9 cellular contexts compared by ENCODE assay signal in the genomic region with DNA sequence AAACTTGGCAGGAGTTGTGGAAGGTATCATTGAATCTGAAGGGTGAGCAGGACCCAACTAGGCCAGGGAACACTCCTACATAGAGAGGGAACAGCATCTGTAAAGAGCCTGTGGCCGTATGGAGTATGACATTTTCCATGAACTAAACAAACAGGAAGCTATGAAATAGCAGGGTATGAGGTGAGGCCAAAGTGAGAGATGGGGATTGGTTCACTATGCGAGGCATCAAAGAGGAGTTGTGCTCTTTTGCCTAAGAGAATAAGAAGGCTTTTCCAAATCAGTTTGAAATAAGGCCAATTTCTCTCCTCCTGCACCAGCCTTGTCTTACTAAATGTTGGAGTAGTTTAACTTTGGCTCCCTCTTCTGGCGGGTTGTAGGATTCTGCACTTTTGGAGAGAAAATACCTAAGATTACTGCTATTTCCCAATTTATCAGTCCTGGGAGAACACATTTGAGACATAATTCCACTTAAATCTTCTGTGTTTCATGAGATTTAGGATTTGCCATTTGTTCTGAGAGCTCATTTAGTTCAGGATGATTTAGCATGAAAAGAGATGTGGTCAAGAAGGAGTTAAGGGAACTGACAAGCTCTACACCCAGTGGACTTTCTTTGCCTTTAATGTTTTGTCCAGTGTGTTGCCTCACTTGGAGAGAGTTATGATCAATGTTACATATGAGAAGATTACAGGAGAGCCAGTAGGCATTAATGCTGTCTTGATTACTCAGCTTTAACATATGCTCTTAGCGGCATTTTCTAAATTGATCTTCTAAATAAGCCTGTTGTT. TPM values are rescaled to one million over a fixed set of nuclear protein-coding genes. Genes with fewer than 3 reads are reported as not detected.
A peak's percentile ranks its signal among the peaks of the same experiment; 100 is the strongest.
DNase-seq lines count a peak whose midpoint lies in the region; ATAC-seq, FAIRE-seq and TF ChIP-seq lines count a peak whose summit lies in the region.
"Had no signal": no experiment of that assay in that cellular context is flagged by ENCODE, and none has a peak within 500 bp of the region (broad histone marks: within the 10 kb centered on the region; RNA-seq: fewer than 3 reads in every experiment).

No MANE protein-coding gene starts in this region.

- H2AFZ ChIP-seq in neural progenitor cell (replicated peaks): no peak overlapping the region

- no peaks in the 10 kb centered on the region for H3K27me3 Mint-ChIP-seq in CD8-positive, alpha-beta T cell (ENCODE audit: low read depth)
- no peaks in the 10 kb centered on the region for H3K27me3 Mint-ChIP-seq in activated T-cell treated with anti-CD3 and anti-CD28 coated beads, Interleukin-2, amount 50 U/mL, for 4 hours (ENCODE audit: low read depth)
- H3K27me3 Mint-ChIP-seq in neural progenitor cell (ENCODE audit: insufficient read depth, low read depth): no peaks in the 10 kb centered on the region
- H3K27me3 Mint-ChIP-seq: IgD-negative memory B cell had no signal

- H3K9ac ChIP-seq in neural progenitor cell: no peak overlapping the region

- peak; percentile 82 for TF ChIP-seq CTCF in CD8-positive, alpha-beta T cell (IDR thresholded peaks at IDR 0.05)
- TF ChIP-seq CTCF in neural progenitor cell (IDR thresholded peaks at IDR 0.05): peak; percentile 96

- CTCF ChIA-PET in CD8-positive, alpha-beta T cell (lab: Charles Lee): interaction anchor here (0.6 to 5.8 kb wide), 58 partner anchors 11 to 691 kb away, joined by 3 to 106 read pairs (median 4); partner anchors contain the start of gene TNRC6C

- H3K27ac Mint-ChIP-seq in CD8-positive, alpha-beta T cell: peak overlapping the region; percentile 46
- no peak overlapping the region for H3K27ac Mint-ChIP-seq in neural progenitor cell
- H3K27ac Mint-ChIP-seq: IgD-negative memory B cell had no signal

- FAIRE-seq in urothelium cell line (lab: Jason Lieb, UNC): peak; percentile 27

- no peaks in the 10 kb centered on the region for H3K9me3 Mint-ChIP-seq in CD8-positive, alpha-beta T cell
- no peaks in the 10 kb centered on the region for H3K9me3 Mint-ChIP-seq in activated T-cell treated with anti-CD3 and anti-CD28 coated beads, Interleukin-2, amount 50 U/mL, for 4 hours
- no peaks in the 10 kb centered on the region for H3K9me3 Mint-ChIP-seq in neural progenitor cell
- H3K9me3 Mint-ChIP-seq: IgD-negative memory B cell had no signal

- no peak overlapping the region for H3K4me3 Mint-ChIP-seq in CD8-positive, alpha-beta T cell
- H3K4me3 Mint-ChIP-seq in activated T-cell treated with anti-CD3 and anti-CD28 coated beads, Interleukin-2, amount 50 U/mL, for 4 hours: no peak overlapping the region
- no peak overlapping the region for H3K4me3 Mint-ChIP-seq in neural progenitor cell
- H3K4me3 Mint-ChIP-seq: IgD-negative memory B cell had no signal

- no peak overlapping the region for H3K27ac ChIP-seq in CD8-positive, alpha-beta T cell (ENCODE audit: low read depth, low read length)
- H3K27ac ChIP-seq in neural progenitor cell: no peak overlapping the region

- peaks cover 12% of the 10 kb centered on the region for H3K4me1 ChIP-seq in CD8-positive, alpha-beta T cell (ENCODE audit: insufficient read depth, low read length)
- no peaks in the 10 kb centered on the region for H3K4me1 ChIP-seq in neural progenitor cell

- no peaks in the 10 kb centered on the region for H3K79me2 ChIP-seq in neural progenitor cell (ENCODE audit: low read depth)

- H3K4me3 ChIP-seq in CD8-positive, alpha-beta T cell (ENCODE audit: low read depth, low read length): no peak overlapping the region
- H3K4me3 ChIP-seq in neural progenitor cell: no peak overlapping the region

- no peaks in the 10 kb centered on the region for H3K9me3 ChIP-seq in CD8-positive, alpha-beta T cell (ENCODE audit: low read length)
- no peaks in the 10 kb centered on the region for H3K9me3 ChIP-seq in neural progenitor cell (ENCODE audit: low read depth)

- peak; percentile 27 to 63 (median 46) for DNase-seq in CD8-positive, alpha-beta T cell
- DNase-seq in HK-2 (ENCODE audit: unreplicated experiment): peak; percentile 22
- peak; percentile 39 for DNase-seq in NCI-H82 treated with DMSO at 0.1 percent for 48 hours (lab: John Stamatoyannopoulos, UW; ENCODE audit: unreplicated experiment)
- DNase-seq in activated T-cell treated with anti-CD3 and anti-CD28 coated beads, Interleukin-2, amount 50 U/mL, for 4 hours: peak; percentile 45
- DNase-seq in fibroblast of peridontal ligament (ENCODE audit: extremely low read depth): peak; percentile 93
- DNase-seq in neural progenitor cell (ENCODE audit: low spot score): peak; percentile 75
- peak; percentile 58 for DNase-seq in urothelium cell line (ENCODE audit: low spot score)

- POLR2A ChIA-PET in CD8-positive, alpha-beta T cell (lab: Charles Lee): interaction anchor here (0.9 to 3.6 kb wide), 5 partner anchors 49 to 471 kb away, joined by 3 to 24 read pairs (median 4); partner anchors contain the start of gene TNRC6C

- H3K4me2 ChIP-seq in neural progenitor cell: no peak overlapping the region

- H3K36me3 ChIP-seq in CD8-positive, alpha-beta T cell (ENCODE audit: insufficient read depth, low read length): peaks cover 3% of the 10 kb centered on the region
- H3K36me3 ChIP-seq in neural progenitor cell: no peaks in the 10 kb centered on the region

- H3F3A ChIP-seq in neural progenitor cell (ENCODE audit: low read depth): peaks cover 12% of the 10 kb centered on the region

- peak; percentile 65 for ATAC-seq in CD8-positive, alpha-beta T cell
- ATAC-seq in activated T-cell treated with anti-CD3 and anti-CD28 coated beads, Interleukin-2, amount 50 U/mL, for 4 hours: peak; percentile 53 to 72
- ATAC-seq in GM21515 (IDR thresholded peaks at IDR 0.05; ENCODE audit: unreplicated experiment): no peak

- peaks cover 36% of the 10 kb centered on the region for H3K4me1 Mint-ChIP-seq in CD8-positive, alpha-beta T cell (ENCODE audit: low read depth)
- peaks cover 29% of the 10 kb centered on the region for H3K4me1 Mint-ChIP-seq in activated T-cell treated with anti-CD3 and anti-CD28 coated beads, Interleukin-2, amount 50 U/mL, for 4 hours (ENCODE audit: low read depth)
- H3K4me1 Mint-ChIP-seq in neural progenitor cell: peaks cover under 1% of the 10 kb centered on the region

- peaks cover 54% of the 10 kb centered on the region for H3K36me3 Mint-ChIP-seq in CD8-positive, alpha-beta T cell
- peaks cover 4% of the 10 kb centered on the region for H3K36me3 Mint-ChIP-seq in activated T-cell treated with anti-CD3 and anti-CD28 coated beads, Interleukin-2, amount 50 U/mL, for 4 hours (ENCODE audit: insufficient read depth)
- H3K36me3 Mint-ChIP-seq in neural progenitor cell: peaks cover 3% of the 10 kb centered on the region
- H3K36me3 Mint-ChIP-seq: IgD-negative memory B cell had no signal

- no peaks in the 10 kb centered on the region for H3K27me3 ChIP-seq in CD8-positive, alpha-beta T cell (ENCODE audit: insufficient read depth, low read length)
- H3K27me3 ChIP-seq in neural progenitor cell: no peaks in the 10 kb centered on the region

- H4K20me1 ChIP-seq in neural progenitor cell (ENCODE audit: low read depth): peaks cover 19% of the 10 kb centered on the region

- intact Hi-C loops in CD8-positive, alpha-beta T cell (cut with DNase I, micrococcal nuclease): loop anchor here (1.0 to 10.0 kb wide), 5 partner anchors 97 to 609 kb away; no protein-coding TSS in a partner anchor

RNA-seq across cellular contexts. Expression of gene TNRC6C, which starts 55.4 kb away (rescaled TPM):
- 10 to 100 TPM; 49.3 to 53.8 TPM for total RNA-seq in CD8-positive, alpha-beta T cell
- 10 to 100 TPM; 19.6 to 25.0 (median 20.4) TPM for total RNA-seq in activated T-cell treated with anti-CD3 and anti-CD28 coated beads, Interleukin-2, amount 50 U/mL, for 4 hours
- total RNA-seq in neural progenitor cell (ENCODE audit: low replicate concordance): 11.4 and 14.9 TPM in 2 replicates

Comparison
In these comparisons a context has a peak if more than half of its experiments do, and no peak if none do; other contexts are left out.
1. DNase-seq: peak in every context shown above with its lines; median percentile 93 in fibroblast of peridontal ligament; 75 in neural progenitor cell; 58 in urothelium cell line; 46 in CD8-positive, alpha-beta T cell; 45 in activated T-cell treated with anti-CD3 and anti-CD28 coated beads, Interleukin-2, amount 50 U/mL, for 4 hours; 39 in NCI-H82 treated with DMSO at 0.1 percent for 48 hours; 22 in HK-2.